Comparison of ENCODE assay signal across 10 cellular contexts in the genomic region with DNA sequence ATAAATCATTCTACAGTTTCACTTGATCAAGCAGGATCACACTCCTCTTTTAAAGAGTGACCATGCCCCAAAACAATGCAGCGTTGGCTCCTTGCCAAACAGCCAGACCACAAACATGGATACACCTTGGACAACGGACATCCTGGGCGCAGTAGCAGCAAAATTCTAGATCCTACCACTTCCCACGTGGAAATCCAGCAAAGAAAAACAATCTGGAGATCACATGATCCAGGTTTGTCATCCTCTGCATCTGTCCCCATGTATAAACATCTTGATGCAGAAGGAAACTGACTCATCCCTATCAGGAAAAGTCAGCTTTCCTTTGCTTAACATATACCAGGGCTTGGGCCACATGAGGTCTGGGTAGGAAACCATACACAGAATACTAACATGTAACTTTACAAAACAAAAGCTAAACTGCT. TPM values are rescaled to one million over a fixed set of nuclear protein-coding genes. Genes with fewer than 3 reads are reported as not detected.
A peak's percentile ranks its signal among the peaks of the same experiment; 100 is the strongest.
DNase-seq lines count a peak whose midpoint lies in the region; ATAC-seq and TF ChIP-seq lines count a peak whose summit lies in the region.
"Had no signal": no experiment of that assay in that cellular context is flagged by ENCODE, and none has a peak within 500 bp of the region (broad histone marks: within the 10 kb centered on the region; RNA-seq: fewer than 3 reads in every experiment).

No MANE protein-coding gene starts in this region.

- no peaks in the 10 kb centered on the region for H3K27me3 Mint-ChIP-seq in activated T-helper 17 cell treated with anti-CD3 and anti-CD28 coated beads, Interleukin-2, amount 50 U/mL, for 72 hours

- H3K4me3 ChIP-seq in SJSA1 (no peak overlapping the region), fibroblast of mammary gland (ENCODE audit: control insufficient read depth, low read depth, low read length) (no peak overlapping the region), parathyroid adenoma (ENCODE audit: low read depth, low read length) (no peak overlapping the region)

- in situ Hi-C loops in GM13976 (cut with MboI; ENCODE audit: low sequenced_read_pairs, unreplicated experiment), result no loop called here

- peak overlapping the region; percentile 29; the same call in 1 of the 2 replicates for H3K27ac ChIP-seq in SJSA1
- H3K27ac ChIP-seq in parathyroid adenoma, result peak overlapping the region; percentile 32

- H3K36me3 ChIP-seq in SJSA1 (no peaks in the 10 kb centered on the region), parathyroid adenoma (ENCODE audit: control insufficient read depth, insufficient read depth, low read length) (no peaks in the 10 kb centered on the region)

- H3K79me2 ChIP-seq in parathyroid adenoma, result no peaks in the 10 kb centered on the region

- ATAC-seq in activated naive CD4-positive, alpha-beta T cell treated with anti-CD3 and anti-CD28 coated beads, Interleukin-2, amount 50 U/mL, for 72 hours, result no peak
- no peak for ATAC-seq in left colon
- ATAC-seq in activated T-helper 17 cell treated with anti-CD3 and anti-CD28 coated beads, Interleukin-2, amount 50 U/mL, for 72 hours (replicated peaks), result no peak

- H3K27me3 ChIP-seq in SJSA1 (replicated peaks) (no peaks in the 10 kb centered on the region), parathyroid adenoma (ENCODE audit: control insufficient read depth, insufficient read depth, low read length) (no peaks in the 10 kb centered on the region)

- H3K27ac Mint-ChIP-seq in activated naive CD4-positive, alpha-beta T cell treated with anti-CD3 and anti-CD28 coated beads, Interleukin-2, amount 50 U/mL, for 72 hours, result no peak overlapping the region
- no peak overlapping the region for H3K27ac Mint-ChIP-seq in activated T-helper 17 cell treated with anti-CD3 and anti-CD28 coated beads, Interleukin-2, amount 50 U/mL, for 72 hours
- H3K27ac Mint-ChIP-seq: T-helper 2 cell treated with Interferon-gamma antibody and Interleukin-4, amounts not matched to agents 5 μg/mL and 100 μg/mL, for 36 hours had no signal

- no peaks in the 10 kb centered on the region for H3K9me3 Mint-ChIP-seq in activated naive CD4-positive, alpha-beta T cell treated with anti-CD3 and anti-CD28 coated beads, Interleukin-2, amount 50 U/mL, for 72 hours
- H3K9me3 Mint-ChIP-seq in activated T-helper 17 cell treated with anti-CD3 and anti-CD28 coated beads, Interleukin-2, amount 50 U/mL, for 72 hours, result no peaks in the 10 kb centered on the region
- H3K9me3 Mint-ChIP-seq: T-helper 2 cell treated with Interferon-gamma antibody and Interleukin-4, amounts not matched to agents 5 μg/mL and 100 μg/mL, for 36 hours had no signal

- TF ChIP-seq CTCF in fibroblast of mammary gland (conservative IDR thresholded peaks at IDR 0.05; ENCODE audit: control insufficient read depth, insufficient read depth, low read depth, low read length) (no peak), parathyroid adenoma (IDR thresholded peaks at IDR 0.05) (no peak), GM13976 (IDR thresholded peaks at IDR 0.05; ENCODE audit: borderline replicate concordance, control extremely low read depth, extremely low read depth, insufficient read depth, missing control alignments) (no peak)

- intact Hi-C loops in left colon (cut with DNase I, micrococcal nuclease), result no loop called here

- H3K4me1 Mint-ChIP-seq in activated T-helper 17 cell treated with anti-CD3 and anti-CD28 coated beads, Interleukin-2, amount 50 U/mL, for 72 hours, result no peaks in the 10 kb centered on the region

- no peak overlapping the region for H3K9ac ChIP-seq in parathyroid adenoma

- no peaks in the 10 kb centered on the region for H3K9me3 ChIP-seq in SJSA1 (replicated peaks)
- H3K9me3 ChIP-seq in parathyroid adenoma (ENCODE audit: control insufficient read depth, low read length), result no peaks in the 10 kb centered on the region

- H2AFZ ChIP-seq in parathyroid adenoma, result no peak overlapping the region

- no peak overlapping the region for H3K4me3 Mint-ChIP-seq in activated T-helper 17 cell treated with anti-CD3 and anti-CD28 coated beads, Interleukin-2, amount 50 U/mL, for 72 hours
- H3K4me3 Mint-ChIP-seq: T-helper 2 cell treated with Interferon-gamma antibody and Interleukin-4, amounts not matched to agents 5 μg/mL and 100 μg/mL, for 36 hours had no signal

- peak; percentile 85 for DNase-seq in EL
- peak; percentile 41 to 57 for DNase-seq in SJSA1 (ENCODE audit: low read depth in 1 of 2, low spot score in 2 of 2)
- peak; percentile 98 for DNase-seq in fibroblast of mammary gland (ENCODE audit: low read depth)
- no peak for DNase-seq in activated naive CD4-positive, alpha-beta T cell treated with anti-CD3 and anti-CD28 coated beads, Interleukin-2, amount 50 U/mL, for 72 hours (ENCODE audit: low spot score in 2 of 2)
- no peak for DNase-seq in GM13976 (ENCODE audit: low spot score)
- no peak for DNase-seq in left colon
- DNase-seq: Karpas-422 had no signal

- H3K36me3 Mint-ChIP-seq in activated naive CD4-positive, alpha-beta T cell treated with anti-CD3 and anti-CD28 coated beads, Interleukin-2, amount 50 U/mL, for 72 hours, result no peaks in the 10 kb centered on the region
- H3K36me3 Mint-ChIP-seq in activated T-helper 17 cell treated with anti-CD3 and anti-CD28 coated beads, Interleukin-2, amount 50 U/mL, for 72 hours (ENCODE audit: low read depth), result no peaks in the 10 kb centered on the region

- H3K4me2 ChIP-seq in parathyroid adenoma (ENCODE audit: low read length), result no peak overlapping the region

- H3K4me1 ChIP-seq in SJSA1 (replicated peaks), result peaks cover 9% of the 10 kb centered on the region
- H3K4me1 ChIP-seq in parathyroid adenoma, result no peaks in the 10 kb centered on the region

RNA-seq across cellular contexts. Expression of a gene that starts 53.1 kb away (rescaled TPM):
- 0.16 and 0.34 TPM in 2 replicates for total RNA-seq in SJSA1 (2014; rRNA removed; shearing (Covaris generic))
- total RNA-seq in activated naive CD4-positive, alpha-beta T cell treated with anti-CD3 and anti-CD28 coated beads, Interleukin-2, amount 50 U/mL, for 72 hours, result not detected
- total RNA-seq in left colon, result 1 to 10 TPM; 2.6 to 6.9 TPM
- total RNA-seq in activated T-helper 17 cell treated with anti-CD3 and anti-CD28 coated beads, Interleukin-2, amount 50 U/mL, for 72 hours, result not detected

Comparison
In these comparisons a context has a peak if more than half of its experiments do, and no peak if none do; other contexts are left out.
1. DNase-seq: peak in EL (single experiment), SJSA1 (2 of 2) and fibroblast of mammary gland (single experiment); none in activated naive CD4-positive, alpha-beta T cell treated with anti-CD3 and anti-CD28 coated beads, Interleukin-2, amount 50 U/mL, for 72 hours (0 of 2), GM13976 (single experiment) and left colon (0 of 2).